8 cellular contexts compared by ENCODE assay signal in the genomic region with DNA sequence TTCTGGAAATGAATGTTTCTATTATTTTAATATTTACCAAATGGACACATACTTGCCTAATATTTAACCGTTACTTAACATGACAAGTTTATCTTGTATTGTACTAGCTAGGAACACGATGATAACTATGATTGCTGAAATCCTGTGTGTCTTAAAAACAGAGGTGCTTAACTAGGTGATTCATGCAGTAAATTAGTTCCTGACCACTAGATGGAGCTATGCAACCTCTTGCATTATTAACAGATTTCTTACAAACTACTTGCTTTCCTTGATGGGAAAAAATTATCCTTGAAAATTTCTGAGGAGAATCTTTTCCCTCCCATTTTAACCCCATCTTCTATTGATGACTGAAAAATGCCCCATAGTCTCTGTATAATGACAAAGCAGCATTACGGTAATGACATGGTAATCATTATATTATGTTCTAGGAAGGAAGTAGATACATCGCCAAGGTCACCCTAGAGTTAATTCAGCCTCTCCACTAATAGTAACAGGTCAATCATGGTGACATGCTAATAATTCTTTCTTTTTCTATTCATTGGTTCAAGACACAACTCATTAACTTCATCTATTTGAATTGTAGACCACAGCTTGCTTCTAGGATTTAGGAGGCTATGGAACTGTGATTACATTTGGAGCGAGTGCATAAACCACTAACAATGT.
DNase-seq lines count a peak whose midpoint lies in the region; ATAC-seq, FAIRE-seq and TF ChIP-seq lines count a peak whose summit lies in the region.

No MANE protein-coding gene starts in this region.

- no peaks in the 10 kb centered on the region for H3K36me3 ChIP-seq in kidney (ENCODE audit: control insufficient read depth in 1 of 2, insufficient read depth in 2 of 2, low read length in 2 of 2)

- no peaks in the 10 kb centered on the region for H3K4me1 Mint-ChIP-seq in activated T-helper 2 cell treated with anti-CD3 and anti-CD28 coated beads, Interferon-gamma antibody, Interleukin-2, Interleukin-4, amounts not matched to agents 10 μg/mL and 5 μg/mL and 100 μg/mL, durations not matched to agents 14 hours and 24 hours and 36 hours (ENCODE audit: low read depth)
- no peaks in the 10 kb centered on the region for H3K4me1 Mint-ChIP-seq in activated CD4-positive, alpha-beta T cell treated with anti-CD3 and anti-CD28 coated beads for 36 hours

- no peak overlapping the region for H3K4me3 Mint-ChIP-seq in activated T-helper 2 cell treated with anti-CD3 and anti-CD28 coated beads, Interferon-gamma antibody, Interleukin-2, Interleukin-4, amounts not matched to agents 10 μg/mL and 5 μg/mL and 100 μg/mL, durations not matched to agents 14 hours and 24 hours and 36 hours (ENCODE audit: low read depth)
- H3K4me3 Mint-ChIP-seq in activated CD4-positive, alpha-beta T cell treated with anti-CD3 and anti-CD28 coated beads for 36 hours: no peak overlapping the region

- ATAC-seq in activated CD4-positive, alpha-beta T cell treated with anti-CD3 and anti-CD28 coated beads for 36 hours: no peak

- DNase-seq in GM04503 (ENCODE audit: low read depth) (peak; percentile 8), HEK293T (ENCODE audit: extremely low spot score) (peak; percentile 24), NCI-H146 treated with DMSO at 0.1 percent for 48 hours (lab: John Stamatoyannopoulos, UW; ENCODE audit: unreplicated experiment) (peak; percentile 7), astrocyte of the cerebellum (ENCODE audit: low read depth) (peak; percentile 74), kidney (no peak)
- no peak for DNase-seq in activated T-helper 2 cell treated with anti-CD3 and anti-CD28 coated beads, Interferon-gamma antibody, Interleukin-2, Interleukin-4, amounts not matched to agents 10 μg/mL and 5 μg/mL and 100 μg/mL, durations not matched to agents 14 hours and 24 hours and 36 hours (ENCODE audit: low spot score)
- DNase-seq in stimulated activated CD4-positive, alpha-beta T cell treated with anti-CD3 and anti-CD28 coated beads, Interleukin-12 subunit alpha, Interleukin-12 subunit beta, amount 100 ng/mL, for 4 hours: no peak
- DNase-seq in activated CD4-positive, alpha-beta T cell treated with anti-CD3 and anti-CD28 coated beads for 36 hours: no peak

- no peak overlapping the region for H3K27ac ChIP-seq in kidney (ENCODE audit: low read depth in 2 of 2, low read length in 2 of 2)

- H3K27ac Mint-ChIP-seq in activated T-helper 2 cell treated with anti-CD3 and anti-CD28 coated beads, Interferon-gamma antibody, Interleukin-2, Interleukin-4, amounts not matched to agents 10 μg/mL and 5 μg/mL and 100 μg/mL, durations not matched to agents 14 hours and 24 hours and 36 hours: no peak overlapping the region
- H3K27ac Mint-ChIP-seq in activated CD4-positive, alpha-beta T cell treated with anti-CD3 and anti-CD28 coated beads for 36 hours: no peak overlapping the region

- no peak overlapping the region for H3K9ac ChIP-seq in kidney (ENCODE audit: low read length in 2 of 2)

- no peaks in the 10 kb centered on the region for H3K9me3 ChIP-seq in kidney (ENCODE audit: control insufficient read depth in 1 of 2, low read length in 2 of 2)

- H3K36me3 Mint-ChIP-seq in activated T-helper 2 cell treated with anti-CD3 and anti-CD28 coated beads, Interferon-gamma antibody, Interleukin-2, Interleukin-4, amounts not matched to agents 10 μg/mL and 5 μg/mL and 100 μg/mL, durations not matched to agents 14 hours and 24 hours and 36 hours (ENCODE audit: low read depth): no peaks in the 10 kb centered on the region
- H3K36me3 Mint-ChIP-seq in activated CD4-positive, alpha-beta T cell treated with anti-CD3 and anti-CD28 coated beads for 36 hours (ENCODE audit: low read depth): no peaks in the 10 kb centered on the region

- H3K4me3 ChIP-seq in astrocyte of the cerebellum (ENCODE audit: low read depth, low read length): no peak overlapping the region
- peak overlapping the region in 1 of 2 donors; percentile 11 for H3K4me3 ChIP-seq in kidney (ENCODE audit: low read length in 2 of 2)

- H3K27me3 Mint-ChIP-seq in activated T-helper 2 cell treated with anti-CD3 and anti-CD28 coated beads, Interferon-gamma antibody, Interleukin-2, Interleukin-4, amounts not matched to agents 10 μg/mL and 5 μg/mL and 100 μg/mL, durations not matched to agents 14 hours and 24 hours and 36 hours (ENCODE audit: low read depth): no peaks in the 10 kb centered on the region
- H3K27me3 Mint-ChIP-seq in activated CD4-positive, alpha-beta T cell treated with anti-CD3 and anti-CD28 coated beads for 36 hours: no peaks in the 10 kb centered on the region

- no peaks in the 10 kb centered on the region for H3K4me1 ChIP-seq in kidney (ENCODE audit: control insufficient read depth in 1 of 2, insufficient read depth in 1 of 2, low read depth in 1 of 2, low read length in 2 of 2)

- CTCF ChIA-PET in HEK293T (lab: Yijun Ruan, JAX): interaction anchor here (0.6 to 1.1 kb wide), 5 partner anchors 9 to 37 kb away, joined by 3 to 5 read pairs (median 3); no protein-coding TSS in a partner anchor
- CTCF ChIA-PET in activated CD4-positive, alpha-beta T cell treated with anti-CD3 and anti-CD28 coated beads for 36 hours (lab: Charles Lee): interaction anchor here (0.6 to 1.7 kb wide), 4 partner anchors 10 to 641 kb away, joined by 3 to 5 read pairs (median 4); no protein-coding TSS in a partner anchor

- FAIRE-seq in kidney (lab: Jason Lieb, UNC): peak; percentile 17

- TF ChIP-seq CTCF in astrocyte of the cerebellum (IDR thresholded peaks at IDR 0.05; ENCODE audit: low read depth, low read length, missing control alignments) (peak; percentile 62), kidney (IDR thresholded peaks at IDR 0.05; ENCODE audit: borderline replicate concordance, extremely low read depth, insufficient read depth) (peak; percentile 52)

- POLR2A ChIA-PET in HEK293T (lab: Yijun Ruan, JAX): no interaction called here
- POLR2A ChIA-PET in activated CD4-positive, alpha-beta T cell treated with anti-CD3 and anti-CD28 coated beads for 36 hours (lab: Charles Lee): no interaction called here

- in situ Hi-C loops in astrocyte of the cerebellum (cut with HindIII; ENCODE audit: low sequenced_read_pairs): no loop called here

- intact Hi-C loops in kidney (cut with DNase I): no loop called here
- intact Hi-C loops in activated T-helper 2 cell treated with anti-CD3 and anti-CD28 coated beads, Interferon-gamma antibody, Interleukin-2, Interleukin-4, amounts not matched to agents 10 μg/mL and 5 μg/mL and 100 μg/mL, durations not matched to agents 14 hours and 24 hours and 36 hours (cut with micrococcal nuclease): loop anchor here (10.0 kb wide), 1 partner anchor 462 kb away; no protein-coding TSS in a partner anchor
- intact Hi-C loops in activated CD4-positive, alpha-beta T cell treated with anti-CD3 and anti-CD28 coated beads for 36 hours (cut with DNase I, micrococcal nuclease): loop anchor here in 1 of 2 experiments (10.0 kb wide), 1 partner anchor 462 kb away; no protein-coding TSS in a partner anchor

- no peaks in the 10 kb centered on the region for H3K9me3 Mint-ChIP-seq in activated T-helper 2 cell treated with anti-CD3 and anti-CD28 coated beads, Interferon-gamma antibody, Interleukin-2, Interleukin-4, amounts not matched to agents 10 μg/mL and 5 μg/mL and 100 μg/mL, durations not matched to agents 14 hours and 24 hours and 36 hours
- H3K9me3 Mint-ChIP-seq in activated CD4-positive, alpha-beta T cell treated with anti-CD3 and anti-CD28 coated beads for 36 hours (ENCODE audit: low read depth): no peaks in the 10 kb centered on the region

TF ChIP-seq in HEK293T, 16 proteins besides CTCF, POLR2A, EP300 and RAD21:
- no peak for TF ChIP-seq SUZ12 (IDR thresholded peaks at IDR 0.05)
- no peak for TF ChIP-seq LEF1 (IDR thresholded peaks at IDR 0.05; ENCODE audit: borderline replicate concordance)
- no peak for TF ChIP-seq FOXM1 (IDR thresholded peaks at IDR 0.05; ENCODE audit: borderline replicate concordance)
- TF ChIP-seq TARDBP (IDR thresholded peaks at IDR 0.05): no peak
- TF ChIP-seq, protein P1, sequence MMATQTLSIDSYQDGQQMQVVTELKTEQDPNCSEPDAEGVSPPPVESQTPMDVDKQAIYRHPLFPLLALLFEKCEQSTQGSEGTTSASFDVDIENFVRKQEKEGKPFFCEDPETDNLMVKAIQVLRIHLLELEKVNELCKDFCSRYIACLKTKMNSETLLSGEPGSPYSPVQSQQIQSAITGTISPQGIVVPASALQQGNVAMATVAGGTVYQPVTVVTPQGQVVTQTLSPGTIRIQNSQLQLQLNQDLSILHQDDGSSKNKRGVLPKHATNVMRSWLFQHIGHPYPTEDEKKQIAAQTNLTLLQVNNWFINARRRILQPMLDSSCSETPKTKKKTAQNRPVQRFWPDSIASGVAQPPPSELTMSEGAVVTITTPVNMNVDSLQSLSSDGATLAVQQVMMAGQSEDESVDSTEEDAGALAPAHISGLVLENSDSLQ (IDR thresholded peaks at IDR 0.05): no peak
- TF ChIP-seq CTBP1 (IDR thresholded peaks at IDR 0.05; ENCODE audit: borderline replicate concordance): no peak
- TF ChIP-seq L3MBTL2 (conservative IDR thresholded peaks at IDR 0.05): no peak
- TF ChIP-seq ELF4 (IDR thresholded peaks at IDR 0.05): no peak
TF ChIP-seq in HEK293T: peak in this region for 0.

Comparison
In these comparisons a context has a peak if more than half of its experiments do, and no peak if none do; other contexts are left out.
1. DNase-seq: peak in GM04503 (single experiment), HEK293T (single experiment), NCI-H146 treated with DMSO at 0.1 percent for 48 hours (single experiment) and astrocyte of the cerebellum (single experiment); none in kidney (single experiment), activated T-helper 2 cell treated with anti-CD3 and anti-CD28 coated beads, Interferon-gamma antibody, Interleukin-2, Interleukin-4, amounts not matched to agents 10 μg/mL and 5 μg/mL and 100 μg/mL, durations not matched to agents 14 hours and 24 hours and 36 hours (single experiment), stimulated activated CD4-positive, alpha-beta T cell treated with anti-CD3 and anti-CD28 coated beads, Interleukin-12 subunit alpha, Interleukin-12 subunit beta, amount 100 ng/mL, for 4 hours (single experiment) and activated CD4-positive, alpha-beta T cell treated with anti-CD3 and anti-CD28 coated beads for 36 hours (single experiment).